ENCODE assay signal across 8 cellular contexts in genomic region chr6:110181131-110182027, GRCh38. TPM values are rescaled to one million over a fixed set of nuclear protein-coding genes. Genes with fewer than 3 reads are reported as not detected.
DNase-seq lines count a peak whose midpoint lies in the region; ATAC-seq and TF ChIP-seq lines count a peak whose summit lies in the region.

No MANE protein-coding gene starts in this region.

- H3K36me3 ChIP-seq in breast epithelium (no peaks in the 10 kb centered on the region), RWPE2 (ENCODE audit: low read depth) (peaks cover 5% of the 10 kb centered on the region; the same call in 1 of the 2 replicates), iPS-15b (ENCODE audit: control insufficient read depth, insufficient read depth, low read length) (no peaks in the 10 kb centered on the region), thyroid gland (no peaks in the 10 kb centered on the region)

- no peak overlapping the region for H3K27ac Mint-ChIP-seq in MCF 10A (ENCODE audit: low read depth, unreplicated experiment)

- H3K9me3 ChIP-seq in breast epithelium = no peaks in the 10 kb centered on the region
- no peaks in the 10 kb centered on the region for H3K9me3 ChIP-seq in RWPE2 (ENCODE audit: severe bottlenecking)
- no peaks in the 10 kb centered on the region for H3K9me3 ChIP-seq in iPS-15b (ENCODE audit: control insufficient read depth, insufficient read depth, low read length)
- no peaks in the 10 kb centered on the region for H3K9me3 ChIP-seq in thyroid gland

- H3K27me3 Mint-ChIP-seq in MCF 10A (ENCODE audit: insufficient read depth, unreplicated experiment) = no peaks in the 10 kb centered on the region

- POLR2A ChIA-PET in MCF 10A (lab: Yijun Ruan, JAX) = interaction anchor here (0.5 to 5.1 kb wide), 10 partner anchors 11 to 693 kb away, joined by 3 to 143 read pairs (median 4); no protein-coding TSS in a partner anchor

- peaks cover 10% of the 10 kb centered on the region for H3K4me1 Mint-ChIP-seq in MCF 10A (ENCODE audit: insufficient read depth, unreplicated experiment)

- TF ChIP-seq CTCF in breast epithelium (IDR thresholded peaks at IDR 0.05) = no peak
- TF ChIP-seq CTCF in MCF 10A (IDR thresholded peaks at IDR 0.05; ENCODE audit: unreplicated experiment) = no peak
- TF ChIP-seq CTCF in RWPE2 (IDR thresholded peaks at IDR 0.05; ENCODE audit: poor library complexity, severe bottlenecking) = no peak
- no peak for TF ChIP-seq CTCF in thyroid gland (IDR thresholded peaks at IDR 0.05)

- H3K9ac ChIP-seq in iPS-15b (ENCODE audit: low read depth, low read length) = peak overlapping the region; percentile 82

- H3K27me3 ChIP-seq in breast epithelium = no peaks in the 10 kb centered on the region
- H3K27me3 ChIP-seq in RWPE2 (ENCODE audit: insufficient read depth, poor library complexity, severe bottlenecking) = no peaks in the 10 kb centered on the region
- no peaks in the 10 kb centered on the region for H3K27me3 ChIP-seq in iPS-15b (ENCODE audit: control insufficient read depth, insufficient read depth, low read length)
- H3K27me3 ChIP-seq in thyroid gland = no peaks in the 10 kb centered on the region

- ATAC-seq in RWPE2 (ENCODE audit: low read depth) (no peak), GM21529 (IDR thresholded peaks at IDR 0.05; ENCODE audit: unreplicated experiment) (no peak), HG02981 (IDR thresholded peaks at IDR 0.05; ENCODE audit: unreplicated experiment) (no peak)

- DNase-seq in breast epithelium (ENCODE audit: low spot score in 2 of 2) (no peak), MCF 10A (ENCODE audit: unreplicated experiment) (no peak), RWPE2 (ENCODE audit: low spot score) (no peak), thyroid gland (no peak), NCI-H1436 treated with DMSO at 0.1 percent for 48 hours (lab: John Stamatoyannopoulos, UW) (no peak)

- WGBS in thyroid gland, 2 donors = 61 to 62% methylated on average over 6 of the region's 6 CpGs

- H3K4me1 ChIP-seq in breast epithelium (peaks cover 0 to 4% of the 10 kb centered on the region in 2 donors), RWPE2 (ENCODE audit: insufficient read depth, poor library complexity, severe bottlenecking) (peaks cover 16% of the 10 kb centered on the region), iPS-15b (ENCODE audit: control insufficient read depth, insufficient read depth, low read length) (no peaks in the 10 kb centered on the region), thyroid gland (peaks cover 13 to 20% of the 10 kb centered on the region in 2 donors)

- intact Hi-C loops in breast epithelium (cut with DNase I; ENCODE audit: low total_unique reads) = no loop called here
- intact Hi-C loops in MCF 10A (cut with micrococcal nuclease) = loop anchor here (2.0 to 5.0 kb wide), 2 partner anchors 99 to 477 kb away; no protein-coding TSS in a partner anchor
- intact Hi-C loops in thyroid gland (cut with DNase I) = loop anchor here (10.0 kb wide), 1 partner anchor 487 kb away; the partner anchor contains the start of genes AK9 and FIG4

- TF ChIP-seq POLR2A in breast epithelium (IDR thresholded peaks at IDR 0.05) (no peak), thyroid gland (IDR thresholded peaks at IDR 0.05) (no peak)

- no peaks in the 10 kb centered on the region for H3K9me3 Mint-ChIP-seq in MCF 10A (ENCODE audit: unreplicated experiment)

- H3K4me3 ChIP-seq in breast epithelium (peak overlapping the region; percentile 77 to 94 (median 85)), RWPE2 (ENCODE audit: severe bottlenecking) (peak overlapping the region; percentile 84), iPS-15b (ENCODE audit: low read depth, low read length) (peak overlapping the region; percentile 99), thyroid gland (replicated peaks in 1 of 3) (peak overlapping the region; percentile 30 to 85 (median 71))

- no peaks in the 10 kb centered on the region for H3K36me3 Mint-ChIP-seq in MCF 10A (ENCODE audit: insufficient read depth, unreplicated experiment)

- H3K4me3 Mint-ChIP-seq in MCF 10A (ENCODE audit: unreplicated experiment) = no peak overlapping the region

- BruUV-seq in MCF 10A (replicated peaks; lab: Mats Ljungman, UMichigan) = no TSS peak

- H3K27ac ChIP-seq in breast epithelium (no peak overlapping the region), RWPE2 (ENCODE audit: poor library complexity, severe bottlenecking) (no peak overlapping the region), thyroid gland (no peak overlapping the region)

- CTCF ChIA-PET in MCF 10A (lab: Yijun Ruan, JAX) = interaction anchor here (0.9 to 3.3 kb wide), 4 partner anchors 25 to 208 kb away, joined by 3 to 18 read pairs (median 6); no protein-coding TSS in a partner anchor

RNA-seq across cellular contexts. Expression of gene CDC40, which starts 1.2 kb away (rescaled TPM):
- total RNA-seq in breast epithelium = 10 to 100 TPM; 17.8 to 27.4 (median 20.3) TPM
- 15.9 and 16.8 TPM in 2 replicates for total RNA-seq in MCF 10A (2022)
- 10 to 100 TPM; 27.4 to 32.0 (median 28.8) TPM for total RNA-seq in thyroid gland

RNA-seq across cellular contexts. Expression of gene WASF1, which starts 1.9 kb away (rescaled TPM):
- total RNA-seq in breast epithelium (10 to 100 TPM; 11.4 to 19.7 (median 12.3) TPM), MCF 10A (2022) (50.5 and 55.7 TPM in 2 replicates), thyroid gland (10 to 100 TPM in 2 of 4 donors, 1 to 10 TPM in 2; 2.0 to 13.0 (median 7.7) TPM)
